1 cellular context compared by ENCODE assay signal in genomic region chr9:131335356-131335755, GRCh38.
TF ChIP-seq lines count a peak whose summit lies in the region.

No MANE protein-coding gene starts in this region.

TF ChIP-seq in IMR-90, 13 proteins besides CTCF, POLR2A, EP300 and RAD21:
- TF ChIP-seq MAZ (IDR thresholded peaks at IDR 0.05; ENCODE audit: borderline replicate concordance, low read depth, low read length) (no peak), CEBPB (IDR thresholded peaks at IDR 0.05; ENCODE audit: low read depth, low read length) (no peak), USF2 (IDR thresholded peaks at IDR 0.05; ENCODE audit: low read depth, low read length) (no peak)
TF ChIP-seq in IMR-90: peak in this region for 0.
